In genomic region chr5:124193371-124193789, GRCh38 we compare ENCODE assay signal across 10 cellular contexts.
DNase-seq lines count a peak whose midpoint lies in the region; ATAC-seq and TF ChIP-seq lines count a peak whose summit lies in the region.
"Had no signal": no experiment of that assay in that cellular context is flagged by ENCODE, and none has a peak within 500 bp of the region (broad histone marks: within the 10 kb centered on the region; RNA-seq: fewer than 3 reads in every experiment).

No MANE protein-coding gene starts in this region.

- H3K36me3 Mint-ChIP-seq in CD8-positive, alpha-beta memory T cell: no peaks in the 10 kb centered on the region

- no peaks in the 10 kb centered on the region for H3K9me2 ChIP-seq in PC-3 (replicated peaks; ENCODE audit: low read length)

- H4K20me1 ChIP-seq in PC-3 (ENCODE audit: low read length): no peaks in the 10 kb centered on the region
- no peaks in the 10 kb centered on the region for H4K20me1 ChIP-seq in osteoblast (ENCODE audit: insufficient read depth, low read length)

- POLR2A ChIA-PET in PC-3 (lab: Charles Lee; ENCODE audit: unreplicated experiment): no interaction called here
- POLR2A ChIA-PET in CD8-positive, alpha-beta memory T cell (lab: Charles Lee): no interaction called here

- TF ChIP-seq CTCF in PC-3 (conservative IDR thresholded peaks at IDR 0.05; ENCODE audit: low read depth, low read length) (no peak), osteoblast (IDR thresholded peaks at IDR 0.05; ENCODE audit: extremely low read depth, low read depth, low read length) (no peak)

- H3K36me3 ChIP-seq in PC-3 (ENCODE audit: low read depth, low read length) (no peaks in the 10 kb centered on the region), osteoblast (ENCODE audit: insufficient read depth, low read length) (no peaks in the 10 kb centered on the region)
- no peaks in the 10 kb centered on the region for H3K36me3 ChIP-seq in CD8-positive, alpha-beta memory T cell (ENCODE audit: insufficient read depth, low read length)

- H3K4me1 ChIP-seq in PC-3 (ENCODE audit: insufficient read depth, low read length) (peaks cover 4% of the 10 kb centered on the region; the same call in 1 of the 2 replicates), osteoblast (ENCODE audit: insufficient read depth, low read length) (peaks cover 7% of the 10 kb centered on the region)
- no peaks in the 10 kb centered on the region for H3K4me1 ChIP-seq in CD8-positive, alpha-beta memory T cell (ENCODE audit: insufficient read depth, low read length)

- H3K4me2 ChIP-seq in PC-3 (ENCODE audit: low read length): no peak overlapping the region
- H3K4me2 ChIP-seq in osteoblast (ENCODE audit: insufficient read depth, low read length): peak overlapping the region; percentile 22

- H3K9ac ChIP-seq in PC-3 (ENCODE audit: low read length): no peak overlapping the region

- CTCF ChIA-PET in PC-3 (lab: Charles Lee): no interaction called here
- CTCF ChIA-PET in CD8-positive, alpha-beta memory T cell (lab: Charles Lee): no interaction called here

- DNase-seq in Daoy (ENCODE audit: low read depth) (peak; percentile 15), PC-3 (peak; percentile 34), epithelial cell of prostate (ENCODE audit: low read depth, low spot score) (no peak), osteoblast (ENCODE audit: insufficient read length, low spot score, missing footprints) (peak; percentile 72), DMS 273 (lab: John Stamatoyannopoulos, UW; ENCODE audit: unreplicated experiment) (no peak), germinal center (ENCODE audit: low spot score) (no peak), SKM-1 (lab: John Stamatoyannopoulos, UW; ENCODE audit: unreplicated experiment) (no peak)
- DNase-seq in CD8-positive, alpha-beta memory T cell: no peak
- DNase-seq: activated CD4-positive, alpha-beta T cell treated with anti-CD3 and anti-CD28 coated beads for 36 hours; activated effector memory CD4-positive, alpha-beta T cell treated with anti-CD3 and anti-CD28 coated beads, Interleukin-2, amount 50 U/mL, for 16 hours had no signal

- H3K4me3 ChIP-seq in PC-3 (ENCODE audit: low read length) (no peak overlapping the region), osteoblast (ENCODE audit: insufficient read depth, low read length) (no peak overlapping the region)
- H3K4me3 ChIP-seq in CD8-positive, alpha-beta memory T cell (ENCODE audit: low read length): no peak overlapping the region

- no peaks in the 10 kb centered on the region for H3K27me3 Mint-ChIP-seq in CD8-positive, alpha-beta memory T cell
- H3K27me3 Mint-ChIP-seq: activated CD4-positive, alpha-beta T cell treated with anti-CD3 and anti-CD28 coated beads for 36 hours had no signal

- BruUV-seq in PC-3 (replicated peaks; lab: Mats Ljungman, UMichigan): no TSS peak

- H3K4me1 Mint-ChIP-seq in CD8-positive, alpha-beta memory T cell: no peaks in the 10 kb centered on the region
- H3K4me1 Mint-ChIP-seq: activated CD4-positive, alpha-beta T cell treated with anti-CD3 and anti-CD28 coated beads for 36 hours had no signal

- no peak overlapping the region for H3K27ac Mint-ChIP-seq in CD8-positive, alpha-beta memory T cell
- H3K27ac Mint-ChIP-seq: activated CD4-positive, alpha-beta T cell treated with anti-CD3 and anti-CD28 coated beads for 36 hours had no signal

- H3K9me3 ChIP-seq in PC-3 (ENCODE audit: low read length) (no peaks in the 10 kb centered on the region), osteoblast (ENCODE audit: low read depth, low read length) (no peaks in the 10 kb centered on the region)
- no peaks in the 10 kb centered on the region for H3K9me3 ChIP-seq in CD8-positive, alpha-beta memory T cell (ENCODE audit: low read length)

- no peaks in the 10 kb centered on the region for H3K79me2 ChIP-seq in PC-3 (ENCODE audit: low read length)
- no peaks in the 10 kb centered on the region for H3K79me2 ChIP-seq in osteoblast (ENCODE audit: insufficient read depth, low read length)

- H3F3A ChIP-seq in PC-3 (ENCODE audit: low read length, unreplicated experiment): no peaks in the 10 kb centered on the region

- H3K4me3 Mint-ChIP-seq in CD8-positive, alpha-beta memory T cell: no peak overlapping the region
- H3K4me3 Mint-ChIP-seq: activated CD4-positive, alpha-beta T cell treated with anti-CD3 and anti-CD28 coated beads for 36 hours had no signal

- H2AFZ ChIP-seq in PC-3 (ENCODE audit: low read length): no peak overlapping the region
- no peak overlapping the region for H2AFZ ChIP-seq in osteoblast (ENCODE audit: low read length)

- intact Hi-C loops in PC-3 (cut with micrococcal nuclease): no loop called here

- H3K9me3 Mint-ChIP-seq in CD8-positive, alpha-beta memory T cell: peaks cover 0 to 20% (median 4%) of the 10 kb centered on the region in 5 donors

- ATAC-seq in PC-3: peak; percentile 51
- ATAC-seq: activated CD4-positive, alpha-beta T cell treated with anti-CD3 and anti-CD28 coated beads for 36 hours had no signal

- H3K27me3 ChIP-seq in PC-3 (ENCODE audit: low read length) (no peaks in the 10 kb centered on the region), osteoblast (ENCODE audit: insufficient read depth, low read length) (no peaks in the 10 kb centered on the region)
- H3K27me3 ChIP-seq in CD8-positive, alpha-beta memory T cell (ENCODE audit: insufficient read depth, low read length, poor library complexity, severe bottlenecking): no peaks in the 10 kb centered on the region

- H3K27ac ChIP-seq in PC-3 (ENCODE audit: low read length): no peak overlapping the region
- H3K27ac ChIP-seq in epithelial cell of prostate: peak overlapping the region; percentile 41
- no peak overlapping the region for H3K27ac ChIP-seq in osteoblast (ENCODE audit: low read depth, low read length)
- H3K27ac ChIP-seq in CD8-positive, alpha-beta memory T cell (ENCODE audit: low read depth, low read length): no peak overlapping the region

Comparison
In these comparisons a context has a peak if more than half of its experiments do, and no peak if none do; other contexts are left out.
1. DNase-seq: peak in Daoy (single experiment), PC-3 (single experiment) and osteoblast (single experiment); none in epithelial cell of prostate (single experiment), DMS 273 (single experiment), germinal center (single experiment), SKM-1 (single experiment) and CD8-positive, alpha-beta memory T cell (0 of 5).